ENCODE assay signal across 8 cellular contexts in genomic region chr19:55674841-55675660, GRCh38.
A peak's percentile ranks its signal among the peaks of the same experiment; 100 is the strongest.
DNase-seq lines count a peak whose midpoint lies in the region; TF ChIP-seq lines count a peak whose summit lies in the region.

Gene EPN1, plus strand, starts transcription at chr19:55675226. Its CDS starts 3,402 bp downstream, at chr19:55678628.

- peaks cover 3% of the 10 kb centered on the region for H3K27me3 Mint-ChIP-seq in nephron progenitor cell (ENCODE audit: low read depth, poor library complexity)
- no peaks in the 10 kb centered on the region for H3K27me3 Mint-ChIP-seq in stimulated activated naive CD8-positive, alpha-beta T cell treated with anti-CD3 and anti-CD28 coated beads, Interleukin-15, Interleukin-2, amounts not matched to agents 100 ng/mL and 50 ng/mL, for 24 hours

- H3K4me1 ChIP-seq in HAP-1 (peaks cover 6% of the 10 kb centered on the region), MM.1S (ENCODE audit: low read length) (peaks cover 27% of the 10 kb centered on the region)

- peaks cover 85% of the 10 kb centered on the region for H3K79me2 ChIP-seq in MM.1S (ENCODE audit: low read length)

- H3K27ac Mint-ChIP-seq in nephron progenitor cell, result peak within 1 kb of the TSS; percentile 98
- peak within 1 kb of the TSS; percentile 94 for H3K27ac Mint-ChIP-seq in stimulated activated naive CD8-positive, alpha-beta T cell treated with anti-CD3 and anti-CD28 coated beads, Interleukin-15, Interleukin-2, amounts not matched to agents 100 ng/mL and 50 ng/mL, for 24 hours

- no peaks in the 10 kb centered on the region for H3K9me3 Mint-ChIP-seq in nephron progenitor cell
- H3K9me3 Mint-ChIP-seq in stimulated activated naive CD8-positive, alpha-beta T cell treated with anti-CD3 and anti-CD28 coated beads, Interleukin-15, Interleukin-2, amounts not matched to agents 100 ng/mL and 50 ng/mL, for 24 hours, result no peaks in the 10 kb centered on the region

- peaks cover 62% of the 10 kb centered on the region for H3K4me1 Mint-ChIP-seq in nephron progenitor cell
- H3K4me1 Mint-ChIP-seq in stimulated activated naive CD8-positive, alpha-beta T cell treated with anti-CD3 and anti-CD28 coated beads, Interleukin-15, Interleukin-2, amounts not matched to agents 100 ng/mL and 50 ng/mL, for 24 hours (ENCODE audit: low read depth), result peaks cover 67% of the 10 kb centered on the region

- H3K4me3 ChIP-seq in HAP-1 (peak within 1 kb of the TSS; percentile 71), MM.1S (ENCODE audit: low read length) (peak within 1 kb of the TSS; percentile 75)

- DNase-seq in ELR (ENCODE audit: low read depth) (peak; percentile 98), HAP-1 (ENCODE audit: low spot score in 2 of 2) (peak; percentile 85 to 98), MM.1S (peak; percentile 99), SHP77 treated with DMSO at 0.1 percent for 48 hours (lab: John Stamatoyannopoulos, UW) (peak; percentile 87), fibroblast of the conjunctiva (ENCODE audit: low read depth) (peak; percentile 93), nephron progenitor cell (peak; percentile 98)
- peak; percentile 99 for DNase-seq in activated effector memory CD4-positive, alpha-beta T cell treated with anti-CD3 and anti-CD28 coated beads, Interleukin-2, amount 50 U/mL, for 16 hours

- H3K9me3 ChIP-seq in HAP-1, result no peaks in the 10 kb centered on the region
- H3K9me3 ChIP-seq in MM.1S (replicated peaks; ENCODE audit: insufficient read depth, low read length), result no peaks in the 10 kb centered on the region

- peak within 1 kb of the TSS; percentile 64 for H3K4me2 ChIP-seq in MM.1S (ENCODE audit: low read depth, low read length)

- TF ChIP-seq CTCF in MM.1S (IDR thresholded peaks at IDR 0.05; ENCODE audit: low read length), result no peak
- no peak for TF ChIP-seq CTCF in nephron progenitor cell (IDR thresholded peaks at IDR 0.05)

- H3K36me3 ChIP-seq in HAP-1 (replicated peaks), result peaks cover 49% of the 10 kb centered on the region
- peaks cover 9% of the 10 kb centered on the region for H3K36me3 ChIP-seq in MM.1S (replicated peaks; ENCODE audit: insufficient read depth, low read length)

- peaks cover 46% of the 10 kb centered on the region for H3K36me3 Mint-ChIP-seq in nephron progenitor cell (ENCODE audit: low read depth)
- peaks cover 60% of the 10 kb centered on the region for H3K36me3 Mint-ChIP-seq in stimulated activated naive CD8-positive, alpha-beta T cell treated with anti-CD3 and anti-CD28 coated beads, Interleukin-15, Interleukin-2, amounts not matched to agents 100 ng/mL and 50 ng/mL, for 24 hours (ENCODE audit: low read depth)

- H3K27me3 ChIP-seq in HAP-1 (ENCODE audit: low read depth) (no peaks in the 10 kb centered on the region), MM.1S (replicated peaks; ENCODE audit: insufficient read depth, low read length) (no peaks in the 10 kb centered on the region)

- no peak within 1 kb of the TSS for H2AFZ ChIP-seq in MM.1S (ENCODE audit: low read length)

- in situ Hi-C loops in HAP-1 (cut with MboI; ENCODE audit: low sequenced_read_pairs), result loop anchor here (25.0 kb wide), 2 partner anchors 1213 to 1488 kb away; partner anchors contain the start of genes CDC42EP5, LENG9, MBOAT7 and TSEN34

- H3K27ac ChIP-seq in MM.1S (ENCODE audit: low read length), result peak within 1 kb of the TSS; percentile 87

- H3F3A ChIP-seq in MM.1S (ENCODE audit: insufficient read depth, low read length), result peaks cover 47% of the 10 kb centered on the region

- peak within 1 kb of the TSS; percentile 98 for H3K4me3 Mint-ChIP-seq in nephron progenitor cell
- H3K4me3 Mint-ChIP-seq in stimulated activated naive CD8-positive, alpha-beta T cell treated with anti-CD3 and anti-CD28 coated beads, Interleukin-15, Interleukin-2, amounts not matched to agents 100 ng/mL and 50 ng/mL, for 24 hours, result peak within 1 kb of the TSS; percentile 94

- no peaks in the 10 kb centered on the region for H3K9me2 ChIP-seq in MM.1S (replicated peaks; ENCODE audit: insufficient read depth, low read length)

- H4K20me1 ChIP-seq in MM.1S (ENCODE audit: insufficient read depth, low read length), result peaks cover 14% of the 10 kb centered on the region

- peak within 1 kb of the TSS; percentile 85 for H3K9ac ChIP-seq in MM.1S (ENCODE audit: low read length)

Comparison
In these comparisons a context has a peak if more than half of its experiments do, and no peak if none do; other contexts are left out.
1. Peak in every context shown above with its lines: DNase-seq, H3K4me3 ChIP-seq and H3K27ac ChIP-seq.